ENCODE assay signal across 18 cellular contexts in genomic region chr5:622359-622758, GRCh38. TPM values are rescaled to one million over a fixed set of nuclear protein-coding genes. Genes with fewer than 3 reads are reported as not detected.
DNase-seq lines count a peak whose midpoint lies in the region; ATAC-seq and TF ChIP-seq lines count a peak whose summit lies in the region.
"Had no signal": no experiment of that assay in that cellular context is flagged by ENCODE, and none has a peak within 500 bp of the region (broad histone marks: within the 10 kb centered on the region; RNA-seq: fewer than 3 reads in every experiment).

No MANE protein-coding gene starts in this region.

- H3K9me3 Mint-ChIP-seq in natural killer cell treated with Interleukin-12 subunit alpha and Interleukin-12 subunit beta and Interleukin-15 and Interleukin-18, amount 100 ng/mL, for 72 hours = no peaks in the 10 kb centered on the region
- no peaks in the 10 kb centered on the region for H3K9me3 Mint-ChIP-seq in natural killer cell
- no peaks in the 10 kb centered on the region for H3K9me3 Mint-ChIP-seq in stimulated activated effector memory CD8-positive, alpha-beta T cell treated with anti-CD3 and anti-CD28 coated beads, Interleukin-12 subunit alpha, Interleukin-12 subunit beta, amount 100 ng/mL, for 72 hours
- H3K9me3 Mint-ChIP-seq in chondrocyte (ENCODE audit: low read depth) = no peaks in the 10 kb centered on the region
- H3K9me3 Mint-ChIP-seq: CD4-positive, CD25-positive, alpha-beta regulatory T cell had no signal

- no peak overlapping the region for H3K56ac ChIP-seq in mesendoderm (ENCODE audit: low read length)

- H3K4me1 ChIP-seq in RWPE2 (ENCODE audit: insufficient read depth, poor library complexity, severe bottlenecking) (no peaks in the 10 kb centered on the region), lower lobe of right lung (no peaks in the 10 kb centered on the region), mesendoderm (ENCODE audit: control insufficient read depth, low read depth, low read length) (no peaks in the 10 kb centered on the region)
- H3K4me1 ChIP-seq: Peyer's patch had no signal

- no peak overlapping the region for H2BK120ac ChIP-seq in mesendoderm (ENCODE audit: low read depth, low read length)

- no peak overlapping the region for H2AK5ac ChIP-seq in mesendoderm (ENCODE audit: low read length)

- H3K9me3 ChIP-seq in RWPE2 (ENCODE audit: severe bottlenecking) (no peaks in the 10 kb centered on the region), lower lobe of right lung (no peaks in the 10 kb centered on the region)
- H3K9me3 ChIP-seq: Peyer's patch, SK-N-SH had no signal

- no peak overlapping the region for H3K27ac ChIP-seq in RWPE2 (ENCODE audit: poor library complexity, severe bottlenecking)
- H3K27ac ChIP-seq in lower lobe of right lung = no peak overlapping the region
- no peak overlapping the region for H3K27ac ChIP-seq in mesendoderm (ENCODE audit: low read depth, low read length)
- H3K27ac ChIP-seq: Peyer's patch had no signal

- H3K4me3 ChIP-seq in RWPE2 (ENCODE audit: severe bottlenecking) (no peak overlapping the region), lower lobe of right lung (no peak overlapping the region), mesendoderm (ENCODE audit: low read length) (no peak overlapping the region)
- H3K4me3 ChIP-seq: Peyer's patch had no signal

- H3K36me3 Mint-ChIP-seq in natural killer cell treated with Interleukin-12 subunit alpha and Interleukin-12 subunit beta and Interleukin-15 and Interleukin-18, amount 100 ng/mL, for 72 hours = peaks cover 4% of the 10 kb centered on the region
- H3K36me3 Mint-ChIP-seq in natural killer cell = no peaks in the 10 kb centered on the region
- H3K36me3 Mint-ChIP-seq in stimulated activated effector memory CD8-positive, alpha-beta T cell treated with anti-CD3 and anti-CD28 coated beads, Interleukin-12 subunit alpha, Interleukin-12 subunit beta, amount 100 ng/mL, for 72 hours = peaks cover 40% of the 10 kb centered on the region
- peaks cover 13% of the 10 kb centered on the region for H3K36me3 Mint-ChIP-seq in chondrocyte (ENCODE audit: low read depth)

- H3K27me3 ChIP-seq in RWPE2 (ENCODE audit: insufficient read depth, poor library complexity, severe bottlenecking) (no peaks in the 10 kb centered on the region), lower lobe of right lung (ENCODE audit: low read depth) (no peaks in the 10 kb centered on the region), mesendoderm (ENCODE audit: insufficient read depth, low read length, poor library complexity) (no peaks in the 10 kb centered on the region)
- H3K27me3 ChIP-seq: Peyer's patch had no signal

- no peak overlapping the region for H4K5ac ChIP-seq in mesendoderm (ENCODE audit: low read length)

- TF ChIP-seq CTCF in natural killer cell (IDR thresholded peaks at IDR 0.05) (no peak), RWPE2 (IDR thresholded peaks at IDR 0.05; ENCODE audit: poor library complexity, severe bottlenecking) (no peak), lower lobe of right lung (IDR thresholded peaks at IDR 0.05) (no peak), chondrocyte (IDR thresholded peaks at IDR 0.05) (no peak)

- no peak overlapping the region for H3K18ac ChIP-seq in mesendoderm (ENCODE audit: low read length)

- no peak overlapping the region for H3K27ac Mint-ChIP-seq in natural killer cell treated with Interleukin-12 subunit alpha and Interleukin-12 subunit beta and Interleukin-15 and Interleukin-18, amount 100 ng/mL, for 72 hours
- H3K27ac Mint-ChIP-seq in natural killer cell (no peak overlapping the region), chondrocyte (ENCODE audit: unreplicated experiment) (no peak overlapping the region)
- H3K27ac Mint-ChIP-seq in stimulated activated effector memory CD8-positive, alpha-beta T cell treated with anti-CD3 and anti-CD28 coated beads, Interleukin-12 subunit alpha, Interleukin-12 subunit beta, amount 100 ng/mL, for 72 hours = peak overlapping the region; percentile 67
- H3K27ac Mint-ChIP-seq: CD4-positive, CD25-positive, alpha-beta regulatory T cell had no signal

- H3K4me3 Mint-ChIP-seq in natural killer cell treated with Interleukin-12 subunit alpha and Interleukin-12 subunit beta and Interleukin-15 and Interleukin-18, amount 100 ng/mL, for 72 hours = no peak overlapping the region
- H3K4me3 Mint-ChIP-seq in natural killer cell (no peak overlapping the region), chondrocyte (ENCODE audit: unreplicated experiment) (no peak overlapping the region)
- H3K4me3 Mint-ChIP-seq in stimulated activated effector memory CD8-positive, alpha-beta T cell treated with anti-CD3 and anti-CD28 coated beads, Interleukin-12 subunit alpha, Interleukin-12 subunit beta, amount 100 ng/mL, for 72 hours = no peak overlapping the region
- H3K4me3 Mint-ChIP-seq: CD4-positive, CD25-positive, alpha-beta regulatory T cell had no signal

- H3K36me3 ChIP-seq in RWPE2 (ENCODE audit: low read depth) (peaks cover 83% of the 10 kb centered on the region), lower lobe of right lung (peaks cover 45% of the 10 kb centered on the region), mesendoderm (ENCODE audit: control insufficient read depth, insufficient read depth, low read length) (peaks cover 17% of the 10 kb centered on the region)

- no peak overlapping the region for H3K4me2 ChIP-seq in mesendoderm (ENCODE audit: low read length)
- H3K4me2 ChIP-seq: SK-N-SH had no signal

- H2BK5ac ChIP-seq in mesendoderm (ENCODE audit: low read length) = no peak overlapping the region

- H3K79me1 ChIP-seq in mesendoderm (ENCODE audit: low read length) = peaks cover 1% of the 10 kb centered on the region

- H3K4me1 Mint-ChIP-seq in natural killer cell treated with Interleukin-12 subunit alpha and Interleukin-12 subunit beta and Interleukin-15 and Interleukin-18, amount 100 ng/mL, for 72 hours (ENCODE audit: low read depth in 2 of 2) = peaks cover 0 to 5% of the 10 kb centered on the region in 2 donors
- H3K4me1 Mint-ChIP-seq in natural killer cell = no peaks in the 10 kb centered on the region
- H3K4me1 Mint-ChIP-seq in stimulated activated effector memory CD8-positive, alpha-beta T cell treated with anti-CD3 and anti-CD28 coated beads, Interleukin-12 subunit alpha, Interleukin-12 subunit beta, amount 100 ng/mL, for 72 hours = peaks cover 5% of the 10 kb centered on the region
- H3K4me1 Mint-ChIP-seq in chondrocyte (ENCODE audit: low read depth) = no peaks in the 10 kb centered on the region

- no peak overlapping the region for H3K4ac ChIP-seq in mesendoderm (ENCODE audit: low read depth, low read length)

- H3K27me3 Mint-ChIP-seq in natural killer cell treated with Interleukin-12 subunit alpha and Interleukin-12 subunit beta and Interleukin-15 and Interleukin-18, amount 100 ng/mL, for 72 hours = no peaks in the 10 kb centered on the region
- H3K27me3 Mint-ChIP-seq in natural killer cell (ENCODE audit: low read depth in 2 of 2) (no peaks in the 10 kb centered on the region), chondrocyte (ENCODE audit: low read depth) (no peaks in the 10 kb centered on the region)
- H3K27me3 Mint-ChIP-seq: CD4-positive, CD25-positive, alpha-beta regulatory T cell had no signal

- WGBS in mesendoderm (ENCODE audit: extremely low coverage, insufficient coverage, low lambda C conversion rate) = no CpG with 5 or more reads among the region's 9 CpGs

- DNase-seq in natural killer cell treated with Interleukin-12 subunit alpha and Interleukin-12 subunit beta and Interleukin-15 and Interleukin-18, amount 100 ng/mL, for 72 hours (ENCODE audit: low spot score) = peak; percentile 47
- DNase-seq in natural killer cell (no peak), RWPE2 (ENCODE audit: low spot score) (peak; percentile 50), lower lobe of right lung (peak; percentile 34), chondrocyte (ENCODE audit: low spot score) (no peak), mesendoderm (no peak)
- DNase-seq in stimulated activated effector memory CD8-positive, alpha-beta T cell treated with anti-CD3 and anti-CD28 coated beads, Interleukin-12 subunit alpha, Interleukin-12 subunit beta, amount 100 ng/mL, for 72 hours (ENCODE audit: low spot score in 2 of 2) = no peak
- no peak for DNase-seq in effector CD4-positive, alpha-beta T cell
- DNase-seq: ACHN; AML-193; CD4-positive, CD25-positive, alpha-beta regulatory T cell; HCEC 1CT; KBM-7; NCI-H1436; NCI-H2029; NCI-H510A; SK-N-SH had no signal

- H3K9ac ChIP-seq in mesendoderm (ENCODE audit: low read length) = no peak overlapping the region
- H3K9ac ChIP-seq: SK-N-SH had no signal

- H3K79me2 ChIP-seq in mesendoderm (ENCODE audit: control insufficient read depth, insufficient read depth, low read length) = no peaks in the 10 kb centered on the region

- no peak for ATAC-seq in natural killer cell treated with Interleukin-12 subunit alpha and Interleukin-12 subunit beta and Interleukin-15 and Interleukin-18, amount 100 ng/mL, for 72 hours
- no peak for ATAC-seq in natural killer cell
- ATAC-seq in RWPE2 (ENCODE audit: low read depth) = no peak
- ATAC-seq in lower lobe of right lung = peak in 1 of 2 donors; percentile 21
- no peak for ATAC-seq in stimulated activated effector memory CD8-positive, alpha-beta T cell treated with anti-CD3 and anti-CD28 coated beads, Interleukin-12 subunit alpha, Interleukin-12 subunit beta, amount 100 ng/mL, for 72 hours

- intact Hi-C loops in natural killer cell (cut with micrococcal nuclease) (no loop called here), lower lobe of right lung (cut with DNase I) (no loop called here)

- H3K23ac ChIP-seq in mesendoderm (ENCODE audit: low read length) = no peak overlapping the region

- H2BK15ac ChIP-seq in mesendoderm (replicated peaks; ENCODE audit: low read depth) = no peak overlapping the region

- no peak overlapping the region for H4K8ac ChIP-seq in mesendoderm (ENCODE audit: low read depth, low read length)

RNA-seq across cellular contexts. Expression of gene CEP72, which starts 10.2 kb away (rescaled TPM):
- total RNA-seq in natural killer cell treated with Interleukin-12 subunit alpha and Interleukin-12 subunit beta and Interleukin-15 and Interleukin-18, amount 100 ng/mL, for 72 hours = 10 to 100 TPM; 15.3 to 58.1 TPM
- total RNA-seq in natural killer cell (10 to 100 TPM; 12.2 to 15.1 (median 12.3) TPM), lower lobe of right lung (10.6 TPM), chondrocyte (2.7 to 4.5 TPM (median 3.3 TPM) in 3 replicates)
- 3.7 TPM for polyA plus RNA-seq in mesendoderm (2013, experiment 1 of 2)
- 3.9 TPM for polyA plus RNA-seq in mesendoderm (2013, experiment 2 of 2)

Comparison
In these comparisons a context has a peak if more than half of its experiments do, and no peak if none do; other contexts are left out.
1. DNase-seq: peak in natural killer cell treated with Interleukin-12 subunit alpha and Interleukin-12 subunit beta and Interleukin-15 and Interleukin-18, amount 100 ng/mL, for 72 hours (single experiment), RWPE2 (single experiment) and lower lobe of right lung (single experiment); none in natural killer cell (single experiment), stimulated activated effector memory CD8-positive, alpha-beta T cell treated with anti-CD3 and anti-CD28 coated beads, Interleukin-12 subunit alpha, Interleukin-12 subunit beta, amount 100 ng/mL, for 72 hours (0 of 2), chondrocyte (single experiment), mesendoderm (single experiment) and effector CD4-positive, alpha-beta T cell (single experiment).